8 cellular contexts compared by ENCODE assay signal in the genomic region with DNA sequence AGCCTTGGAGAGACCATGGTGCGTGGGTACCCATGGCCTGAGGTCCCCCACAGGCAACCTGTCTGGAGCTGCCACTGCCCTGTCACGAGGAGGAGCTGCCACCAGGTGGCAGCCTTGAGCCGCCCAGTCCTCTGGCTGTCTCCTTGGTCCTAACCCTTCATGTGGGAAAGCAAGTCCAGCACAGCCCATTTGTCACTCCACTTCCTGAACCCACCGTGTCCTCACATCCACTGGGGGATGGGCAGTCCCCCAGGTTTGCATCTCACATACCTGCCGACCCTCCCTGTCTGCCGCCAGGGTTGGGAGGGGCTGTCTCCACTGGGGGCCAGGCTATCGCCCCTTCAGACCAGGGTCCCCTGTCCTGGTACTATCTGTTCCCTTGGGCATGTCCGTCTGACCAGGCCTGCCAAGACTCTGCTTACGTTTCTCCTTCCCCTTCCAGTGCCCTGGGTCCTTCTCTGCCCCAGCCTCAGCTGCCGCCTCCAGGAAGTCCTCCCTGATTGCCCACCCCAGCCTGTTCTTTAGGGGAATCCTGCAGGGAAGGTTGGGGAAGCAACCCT. TPM values are rescaled to one million over a fixed set of nuclear protein-coding genes. Genes with fewer than 3 reads are reported as not detected.
A peak's percentile ranks its signal among the peaks of the same experiment; 100 is the strongest.
DNase-seq lines count a peak whose midpoint lies in the region; ATAC-seq, FAIRE-seq and TF ChIP-seq lines count a peak whose summit lies in the region.

No MANE protein-coding gene starts in this region.

- no peak overlapping the region for H3K4me3 ChIP-seq in WI38 (ENCODE audit: low read depth, low read length)
- H3K4me3 ChIP-seq in breast epithelium = no peak overlapping the region

- intact Hi-C loops in breast epithelium (cut with DNase I; ENCODE audit: low total_unique reads) = loop anchor here (10.0 kb wide), 2 partner anchors 125 to 165 kb away; partner anchors contain the start of genes DAZAP1 and GAMT

- peak; percentile 14; the same call in 1 of the 2 replicates for TF ChIP-seq POLR2A in GM12891 (IDR thresholded peaks at IDR 0.05; ENCODE audit: low read depth, low read length)
- no peak for TF ChIP-seq POLR2A in breast epithelium (IDR thresholded peaks at IDR 0.05)

- ATAC-seq in HG02884 (IDR thresholded peaks at IDR 0.05; ENCODE audit: unreplicated experiment) = no peak

- H3K4me1 ChIP-seq in breast epithelium = peaks cover 8 to 10% of the 10 kb centered on the region in 2 donors

- H3K36me3 ChIP-seq in breast epithelium = no peaks in the 10 kb centered on the region

- DNase-seq in 8988T (peak; percentile 95), GM12891 (ENCODE audit: insufficient read length, low spot score) (peak; percentile 88), NCI-H2107 (lab: John Stamatoyannopoulos, UW) (peak; percentile 50), breast epithelium (ENCODE audit: low spot score in 2 of 2) (peak; percentile 72 to 79), islet precursor cell (peak; percentile 93)
- DNase-seq in stimulated activated CD4-positive, alpha-beta T cell treated with anti-CD3 and anti-CD28 coated beads, Interleukin-1b, Interleukin-23, amount 100 ng/mL, for 4 hours (ENCODE audit: low read depth in 2 of 2) = peak; percentile 77 to 78

- H3K27ac ChIP-seq in breast epithelium = no peak overlapping the region

- no peaks in the 10 kb centered on the region for H3K9me3 ChIP-seq in breast epithelium

- peak; percentile 89 for TF ChIP-seq CTCF in WI38 (IDR thresholded peaks at IDR 0.05; ENCODE audit: low read depth, low read length)
- TF ChIP-seq CTCF in breast epithelium (IDR thresholded peaks at IDR 0.05) = peak; percentile 84 to 91 (median 88)

- FAIRE-seq in GM12891 (lab: Jason Lieb, UNC) = peak; percentile 95

- H3K27me3 ChIP-seq in breast epithelium = peaks cover 3 to 21% of the 10 kb centered on the region in 2 donors

TF ChIP-seq in GM12891, 5 proteins besides CTCF, POLR2A, EP300 and RAD21:
- TF ChIP-seq PAX5 (IDR thresholded peaks at IDR 0.05; ENCODE audit: insufficient read depth, low read length, severe bottlenecking) (no peak), POLR2AphosphoS5 (IDR thresholded peaks at IDR 0.05; ENCODE audit: low read depth, low read length) (no peak), POU2F2 (IDR thresholded peaks at IDR 0.05; ENCODE audit: low read depth, low read length) (no peak), TAF1 (IDR thresholded peaks at IDR 0.05; ENCODE audit: low read depth, low read length) (no peak), SPI1 (IDR thresholded peaks at IDR 0.05; ENCODE audit: low read depth, low read length) (no peak)

RNA-seq across cellular contexts. Expression of gene FAM174C, which starts 4.5 kb away (rescaled TPM):
- polyA plus RNA-seq in GM12891 (2012; ENCODE audit: low read depth, missing spikeins) = 47.7 TPM
- total RNA-seq in breast epithelium = 10 to 100 TPM; 43.9 to 60.6 (median 53.1) TPM

RNA-seq across cellular contexts. Expression of gene EFNA2, which starts 5.8 kb away (rescaled TPM):
- not detected for polyA plus RNA-seq in GM12891 (2012; ENCODE audit: low read depth, missing spikeins)
- under 1 TPM in 1 of 3 donors, not detected in 2; 0.66 TPM for total RNA-seq in breast epithelium

RNA-seq across cellular contexts. Expression of gene CIRBP, which starts 10.7 kb away (rescaled TPM):
- 297 TPM for polyA plus RNA-seq in GM12891 (2012; ENCODE audit: low read depth, missing spikeins)
- 100 to 1,000 TPM; 458 to 758 (median 656) TPM for total RNA-seq in breast epithelium

RNA-seq across cellular contexts. Expression of gene MIDN, which starts 31.5 kb away (rescaled TPM):
- 16.2 TPM for polyA plus RNA-seq in GM12891 (2012; ENCODE audit: low read depth, missing spikeins)
- 10 to 100 TPM; 13.8 to 28.5 (median 22.4) TPM for total RNA-seq in breast epithelium

RNA-seq across cellular contexts. Expression of gene ATP5F1D, which starts 38.3 kb away (rescaled TPM):
- 209 TPM for polyA plus RNA-seq in GM12891 (2012; ENCODE audit: low read depth, missing spikeins)
- total RNA-seq in breast epithelium = 10 to 100 TPM; 47.6 to 64.9 (median 61.3) TPM
